In the genomic region with DNA sequence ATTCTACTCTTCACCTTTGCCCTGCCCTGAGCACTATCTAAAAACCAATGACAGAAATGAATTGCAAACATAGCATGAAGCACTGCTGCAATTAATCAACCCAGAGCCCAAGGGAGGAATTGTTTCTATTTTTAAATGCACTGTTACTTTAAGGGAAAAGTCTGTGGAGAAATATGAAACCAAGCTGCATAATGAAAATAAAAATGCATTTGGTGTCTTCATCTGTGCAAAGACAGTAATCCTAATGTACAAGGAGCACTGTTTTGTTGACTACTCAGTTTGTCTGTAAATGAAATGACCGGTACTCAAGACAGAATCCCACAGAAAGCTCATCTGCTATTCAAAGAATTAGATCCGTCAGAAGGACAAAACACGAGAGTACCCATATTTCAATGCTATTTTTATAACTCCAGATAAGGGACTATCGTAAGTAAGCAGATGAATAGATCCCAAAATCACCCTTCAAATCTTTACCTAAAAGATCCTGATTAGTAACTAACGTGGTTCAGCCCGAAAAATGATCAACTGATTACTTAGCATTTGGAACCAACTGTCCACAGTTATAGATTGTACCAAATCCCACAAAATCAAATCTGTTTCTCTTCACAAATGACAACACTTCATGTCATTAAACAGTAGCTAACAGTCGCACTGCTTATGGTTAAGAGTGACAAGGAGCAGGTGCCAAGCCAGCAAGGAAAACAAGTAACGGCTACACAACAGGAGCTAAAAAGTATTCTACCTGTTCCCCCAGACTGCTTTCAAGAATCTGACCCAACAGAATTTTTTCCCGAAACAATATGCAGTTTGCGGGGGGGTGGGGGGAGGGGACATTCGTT, we compare ENCODE assay signal across 10 cellular contexts. TPM values are rescaled to one million over a fixed set of nuclear protein-coding genes. Genes with fewer than 3 reads are reported as not detected.
A peak's percentile ranks its signal among the peaks of the same experiment; 100 is the strongest.
DNase-seq lines count a peak whose midpoint lies in the region; ATAC-seq and TF ChIP-seq lines count a peak whose summit lies in the region.
"Had no signal": no experiment of that assay in that cellular context is flagged by ENCODE, and none has a peak within 500 bp of the region (broad histone marks: within the 10 kb centered on the region; RNA-seq: fewer than 3 reads in every experiment).

No MANE protein-coding gene starts in this region.

- H3K36me3 ChIP-seq in heart left ventricle (peaks cover 0 to 20% (median 0%) of the 10 kb centered on the region in 9 donors), muscle layer of duodenum (ENCODE audit: control insufficient read depth in 1 of 2, insufficient read depth in 2 of 2, low read length in 2 of 2) (peaks cover 0 to 3% of the 10 kb centered on the region in 2 donors), urinary bladder (ENCODE audit: insufficient read depth) (no peaks in the 10 kb centered on the region)

- peaks cover 0 to 63% (median 27%) of the 10 kb centered on the region in 12 donors for H3K4me1 ChIP-seq in heart left ventricle
- peaks cover 0 to 25% of the 10 kb centered on the region in 2 donors for H3K4me1 ChIP-seq in muscle layer of duodenum (ENCODE audit: control insufficient read depth in 1 of 2, insufficient read depth in 2 of 2, low read length in 2 of 2)
- H3K4me1 ChIP-seq in urinary bladder (ENCODE audit: insufficient read depth): no peaks in the 10 kb centered on the region

- H3K27me3 ChIP-seq in heart left ventricle (peaks cover 0 to 2% (median 0%) of the 10 kb centered on the region in 9 donors), dorsolateral prefrontal cortex (no peaks in the 10 kb centered on the region), muscle layer of duodenum (ENCODE audit: low read depth, low read length) (no peaks in the 10 kb centered on the region)

- no peak overlapping the region for H3K4me3 Mint-ChIP-seq in stimulated activated naive CD8-positive, alpha-beta T cell treated with anti-CD3 and anti-CD28 coated beads, Interleukin-15, amount 100 ng/mL, for 72 hours

- 6 to 16% (median 9%) methylated on average over 11 of the region's 11 CpGs for WGBS in heart left ventricle, 4 donors
- WGBS in urinary bladder: 12% methylated on average over 11 of the region's 11 CpGs

- H3K27ac ChIP-seq in heart left ventricle: peak overlapping the region; percentile 28 to 99 (median 91)
- H3K27ac ChIP-seq in dorsolateral prefrontal cortex: peak overlapping the region in 56 of 59 donors; percentile 2 to 96 (median 86)
- peak overlapping the region; percentile 71 for H3K27ac ChIP-seq in muscle layer of duodenum (ENCODE audit: low read length)
- no peak overlapping the region for H3K27ac ChIP-seq in urinary bladder (ENCODE audit: low read depth)

- intact Hi-C loops in heart left ventricle (cut with DNase I): loop anchor here (2.0 to 10.0 kb wide), 13 partner anchors 22 to 380 kb away; partner anchors contain the start of genes NHLRC1 (in 3 of the 10), FAM8A1 (in 1 of the 10) and NUP153 (in 1 of the 10)
- intact Hi-C loops in Right ventricle myocardium inferior (cut with DNase I): loop anchor here (10.0 kb wide), 1 partner anchor 150 kb away; no protein-coding TSS in a partner anchor
- intact Hi-C loops in dorsolateral prefrontal cortex (cut with DNase I): loop anchor here (5.0 to 10.0 kb wide), 4 partner anchors 118 to 280 kb away; partner anchors contain the start of gene DEK (in 2 of the 2)

- ATAC-seq in heart left ventricle: no peak
- no peak for ATAC-seq in Right ventricle myocardium inferior
- no peak for ATAC-seq in HG02642 (IDR thresholded peaks at IDR 0.05; ENCODE audit: poor library complexity, unreplicated experiment)
- ATAC-seq in stimulated activated naive CD8-positive, alpha-beta T cell treated with anti-CD3 and anti-CD28 coated beads, Interleukin-15, amount 100 ng/mL, for 72 hours: no peak

- peaks cover 14% of the 10 kb centered on the region for H3K4me1 Mint-ChIP-seq in stimulated activated naive CD8-positive, alpha-beta T cell treated with anti-CD3 and anti-CD28 coated beads, Interleukin-15, amount 100 ng/mL, for 72 hours

- H3K9me3 ChIP-seq in heart left ventricle (no peaks in the 10 kb centered on the region), muscle layer of duodenum (ENCODE audit: control insufficient read depth in 1 of 2, low read length in 2 of 2) (no peaks in the 10 kb centered on the region)

- H3K27ac Mint-ChIP-seq in stimulated activated naive CD8-positive, alpha-beta T cell treated with anti-CD3 and anti-CD28 coated beads, Interleukin-15, amount 100 ng/mL, for 72 hours: no peak overlapping the region

- H3K4me3 ChIP-seq in heart left ventricle: peak overlapping the region; percentile 2 to 97 (median 78)
- H3K4me3 ChIP-seq in dorsolateral prefrontal cortex: peak overlapping the region; percentile 59 to 92 (median 76)
- peak overlapping the region; percentile 65 to 90 for H3K4me3 ChIP-seq in muscle layer of duodenum (ENCODE audit: low read depth in 1 of 2, low read length in 2 of 2)
- H3K4me3 ChIP-seq in urinary bladder (ENCODE audit: low read depth, low read length): peak overlapping the region; percentile 29

- no peak for TF ChIP-seq POLR2A in heart left ventricle (IDR thresholded peaks at IDR 0.05)

- H3K9me3 Mint-ChIP-seq in stimulated activated naive CD8-positive, alpha-beta T cell treated with anti-CD3 and anti-CD28 coated beads, Interleukin-15, amount 100 ng/mL, for 72 hours: no peaks in the 10 kb centered on the region

- TF ChIP-seq CTCF in heart left ventricle (IDR thresholded peaks at IDR 0.05): no peak
- no peak for TF ChIP-seq CTCF in dorsolateral prefrontal cortex (IDR thresholded peaks at IDR 0.05 in 54 of 56, conservative IDR thresholded peaks at IDR 0.05 in 2 of 56; ENCODE audit: low read depth in 1 of 56, partially characterized antibody in 56 of 56)

- H3K27me3 Mint-ChIP-seq in stimulated activated naive CD8-positive, alpha-beta T cell treated with anti-CD3 and anti-CD28 coated beads, Interleukin-15, amount 100 ng/mL, for 72 hours: peaks cover 71% of the 10 kb centered on the region

- DNase-seq in heart left ventricle: no peak
- no peak for DNase-seq in Right ventricle myocardium inferior (ENCODE audit: missing footprints)
- DNase-seq in dorsolateral prefrontal cortex: peak in 1 of 10 donors; percentile 11
- no peak for DNase-seq in DMS153 (lab: John Stamatoyannopoulos, UW)
- DNase-seq in stimulated activated naive CD8-positive, alpha-beta T cell treated with anti-CD3 and anti-CD28 coated beads, Interleukin-15, amount 100 ng/mL, for 72 hours: no peak
- DNase-seq: islet precursor cell, MV-4-11 had no signal

RNA-seq across cellular contexts. Expression of gene KIF13A, which starts 2.4 kb away (rescaled TPM):
- total RNA-seq in heart left ventricle: 100 to 1,000 TPM in 3 of 9 donors, 10 to 100 TPM in 6; 49.2 to 148 (median 85.1) TPM
- 10 to 100 TPM; 17.1 to 39.1 TPM for polyA plus RNA-seq in heart left ventricle
- 57.3 TPM for total RNA-seq in Right ventricle myocardium inferior
- 10 to 100 TPM; 29.7 to 89.7 (median 51.6) TPM for total RNA-seq in dorsolateral prefrontal cortex
- 64.7 TPM for total RNA-seq in urinary bladder
- polyA plus RNA-seq in urinary bladder: 41.1 TPM
